12 cellular contexts compared by ENCODE assay signal in the genomic region with DNA sequence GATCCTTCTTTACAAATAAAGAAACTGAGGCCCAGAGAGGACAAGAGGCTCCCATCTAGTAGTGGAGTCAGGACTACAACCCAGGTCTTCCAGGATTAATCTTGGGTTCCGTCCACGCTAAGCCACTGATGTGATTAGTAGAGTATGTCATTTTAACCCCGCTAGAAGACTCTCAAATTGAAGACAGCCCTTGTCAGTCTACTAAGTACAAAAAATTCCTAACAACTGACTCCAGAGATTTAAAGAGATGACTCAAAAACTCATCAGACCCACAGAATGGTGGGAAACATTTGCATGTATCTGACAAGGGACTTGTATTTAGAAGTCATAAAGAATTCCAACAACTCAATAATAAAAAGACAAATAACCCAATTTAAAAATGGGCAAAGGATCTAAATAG.
"Had no signal": no experiment of that assay in that cellular context is flagged by ENCODE, and none has a peak within 500 bp of the region (broad histone marks: within the 10 kb centered on the region; RNA-seq: fewer than 3 reads in every experiment).

No MANE protein-coding gene starts in this region.

- H3K4me1 Mint-ChIP-seq: activated naive CD4-positive, alpha-beta T cell treated with anti-CD3 and anti-CD28 coated beads, Interleukin-2, amount 50 U/mL, for 24 hours; naive thymus-derived CD8-positive, alpha-beta T cell had no signal

- H3K36me3 Mint-ChIP-seq: activated naive CD4-positive, alpha-beta T cell treated with anti-CD3 and anti-CD28 coated beads, Interleukin-2, amount 50 U/mL, for 24 hours; naive thymus-derived CD8-positive, alpha-beta T cell had no signal

- H3K27ac Mint-ChIP-seq: activated naive CD4-positive, alpha-beta T cell treated with anti-CD3 and anti-CD28 coated beads, Interleukin-2, amount 50 U/mL, for 24 hours; naive thymus-derived CD8-positive, alpha-beta T cell had no signal

- DNase-seq: activated CD4-positive, alpha-beta T cell treated with anti-CD3 and anti-CD28 coated beads, Interleukin-2, amount 50 U/mL, for 4 hours; activated gamma-delta T cell; heart right ventricle; mesenchymal stem cell; naive thymus-derived CD8-positive, alpha-beta T cell; ovary; sigmoid colon; stimulated activated naive CD4-positive, alpha-beta T cell had no signal

- H3K27me3 ChIP-seq: ascending aorta, breast epithelium, heart right ventricle, ovary, sigmoid colon had no signal

- H3K9me3 ChIP-seq: ascending aorta, breast epithelium, ovary, sigmoid colon had no signal

- H3K4me1 ChIP-seq: breast epithelium, heart right ventricle had no signal

- H3K4me3 ChIP-seq: ascending aorta, breast epithelium, coronary artery, heart right ventricle, ovary, sigmoid colon had no signal

- H3K27me3 Mint-ChIP-seq: activated naive CD4-positive, alpha-beta T cell treated with anti-CD3 and anti-CD28 coated beads, Interleukin-2, amount 50 U/mL, for 24 hours had no signal

- H3K36me3 ChIP-seq: ascending aorta, breast epithelium, heart right ventricle, ovary, sigmoid colon had no signal

- H3K4me3 Mint-ChIP-seq: activated naive CD4-positive, alpha-beta T cell treated with anti-CD3 and anti-CD28 coated beads, Interleukin-2, amount 50 U/mL, for 24 hours; naive thymus-derived CD8-positive, alpha-beta T cell had no signal

- H3K27ac ChIP-seq: ascending aorta, breast epithelium, coronary artery, heart right ventricle, ovary, sigmoid colon had no signal

- ATAC-seq: heart right ventricle; naive thymus-derived CD8-positive, alpha-beta T cell had no signal
